Comparison of ENCODE assay signal across 10 cellular contexts in the genomic region with DNA sequence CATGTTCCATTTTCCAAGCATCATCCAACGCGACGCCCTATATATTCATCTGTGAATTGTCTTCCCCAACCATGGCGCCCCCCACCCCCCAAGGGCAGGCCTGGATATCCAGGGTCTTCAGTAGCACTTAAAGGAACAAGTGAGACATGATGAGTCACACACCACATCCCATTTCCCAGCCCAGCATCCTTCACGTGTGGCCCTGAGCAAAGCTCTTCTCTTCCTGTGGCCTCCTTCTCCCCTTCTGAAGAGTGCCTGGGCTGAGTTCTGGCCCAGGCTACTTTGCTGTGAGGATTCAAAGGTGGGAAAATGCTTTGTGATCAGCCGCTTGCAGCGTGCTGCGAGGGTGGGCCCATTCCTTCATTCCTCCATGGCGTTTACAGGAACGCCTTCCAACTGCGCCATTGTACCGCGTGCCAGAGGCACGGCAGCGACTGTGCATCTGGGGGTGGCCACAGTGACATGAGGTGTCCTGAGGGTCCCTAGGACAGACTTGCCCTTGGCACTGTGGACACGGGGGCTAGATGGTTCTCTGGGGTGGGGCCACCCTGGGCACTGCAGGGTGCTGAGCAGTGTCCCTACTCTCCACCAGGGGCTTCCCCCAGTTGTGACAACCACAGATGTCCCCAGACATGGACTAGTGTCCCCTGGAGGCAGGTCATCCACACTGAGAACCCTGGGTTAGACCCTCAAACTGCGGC. TPM values are rescaled to one million over a fixed set of nuclear protein-coding genes. Genes with fewer than 3 reads are reported as not detected.
DNase-seq lines count a peak whose midpoint lies in the region; ATAC-seq, FAIRE-seq and TF ChIP-seq lines count a peak whose summit lies in the region.
"Had no signal": no experiment of that assay in that cellular context is flagged by ENCODE, and none has a peak within 500 bp of the region (broad histone marks: within the 10 kb centered on the region; RNA-seq: fewer than 3 reads in every experiment).

No MANE protein-coding gene starts in this region.

- ATAC-seq in GM21717 (IDR thresholded peaks at IDR 0.05; ENCODE audit: unreplicated experiment) = no peak

- no peak for TF ChIP-seq POLR2A in GM12892 (IDR thresholded peaks at IDR 0.05; ENCODE audit: low read depth, low read length)

- peaks cover 9 to 42% (median 20%) of the 10 kb centered on the region in 11 experiments; a peak in 21 of 22 replicates for H3K36me3 ChIP-seq in BLaER1 treated with 17β-estradiol and CSF1 and Interleukin-3, amounts not matched to agents 10 nM and 100 nM
- H3K36me3 ChIP-seq in keratinocyte (ENCODE audit: control insufficient read depth in 2 of 2, extremely low read depth in 1 of 2, insufficient read depth in 2 of 2, low read length in 2 of 2) = peaks cover 11 to 13% of the 10 kb centered on the region in 2 experiments

- in situ Hi-C loops in KBM-7 (cut with MboI; ENCODE audit: low pct_unique_long_range_greater_than_20kb, low sequenced_read_pairs) = no loop called here

- H3K9me3 Mint-ChIP-seq in activated naive CD8-positive, alpha-beta T cell treated with anti-CD3 and anti-CD28 coated beads for 36 hours = no peaks in the 10 kb centered on the region

- H3K9me3 ChIP-seq in BLaER1 treated with 17β-estradiol and CSF1 and Interleukin-3, amounts not matched to agents 10 nM and 100 nM (replicated peaks in 1 of 11) = no peaks in the 10 kb centered on the region; a peak in 1 of 22 replicates
- H3K9me3 ChIP-seq in keratinocyte (ENCODE audit: control insufficient read depth, low read depth, low read length) = no peaks in the 10 kb centered on the region

- no peak overlapping the region for H2AFZ ChIP-seq in keratinocyte (ENCODE audit: control insufficient read depth, low read length)

- dilution Hi-C loops in keratinocyte (cut with MboI; ENCODE audit: extremely low pct_ligation_motif_present, low sequenced_read_pairs) = no loop called here

- no peak for FAIRE-seq in keratinocyte (lab: Jason Lieb, UNC)
- no peak for FAIRE-seq in GM12892 (lab: Jason Lieb, UNC)

- no peaks in the 10 kb centered on the region for H3K79me2 ChIP-seq in keratinocyte (ENCODE audit: control insufficient read depth, insufficient read depth, low read length)

- peak; percentile 34 to 36 for DNase-seq in HL-60 (ENCODE audit: low read depth in 1 of 2, low spot score in 1 of 2)
- DNase-seq in activated naive CD8-positive, alpha-beta T cell treated with anti-CD3 and anti-CD28 coated beads for 36 hours = peak; percentile 15
- no peak for DNase-seq in keratinocyte (ENCODE audit: low read depth, low spot score)
- no peak for DNase-seq in GM12892 (ENCODE audit: insufficient read length)
- DNase-seq in NCI-H1092 treated with DMSO at 0.1 percent for 48 hours (lab: John Stamatoyannopoulos, UW) = no peak
- DNase-seq in KBM-7 = no peak
- DNase-seq: anterior cingulate cortex had no signal

- H3K36me3 Mint-ChIP-seq in activated naive CD8-positive, alpha-beta T cell treated with anti-CD3 and anti-CD28 coated beads for 36 hours = peaks cover 2% of the 10 kb centered on the region

- H3K9me1 ChIP-seq in keratinocyte (ENCODE audit: control insufficient read depth, extremely low read depth, insufficient read depth, low read length) = peaks cover 2% of the 10 kb centered on the region

- H4K20me1 ChIP-seq in BLaER1 treated with 17β-estradiol and CSF1 and Interleukin-3, amounts not matched to agents 10 nM and 100 nM = peaks cover 0 to 36% (median 21%) of the 10 kb centered on the region in 11 experiments; a peak in 18 of 22 replicates
- no peaks in the 10 kb centered on the region for H4K20me1 ChIP-seq in keratinocyte (ENCODE audit: control insufficient read depth, extremely low read depth, insufficient read depth, low read length)

- H3K27me3 Mint-ChIP-seq in activated naive CD8-positive, alpha-beta T cell treated with anti-CD3 and anti-CD28 coated beads for 36 hours = no peaks in the 10 kb centered on the region

- no peak overlapping the region for H3K4me3 Mint-ChIP-seq in activated naive CD8-positive, alpha-beta T cell treated with anti-CD3 and anti-CD28 coated beads for 36 hours

- peak overlapping the region in 7 of 11 experiments; percentile 2 to 60 (median 37); a peak in 9 of 22 replicates for H3K9ac ChIP-seq in BLaER1 treated with 17β-estradiol and CSF1 and Interleukin-3, amounts not matched to agents 10 nM and 100 nM
- H3K9ac ChIP-seq in keratinocyte (ENCODE audit: control insufficient read depth, extremely low read depth, insufficient read depth, low read length) = no peak overlapping the region

- H3K27ac Mint-ChIP-seq in activated naive CD8-positive, alpha-beta T cell treated with anti-CD3 and anti-CD28 coated beads for 36 hours = peak overlapping the region; percentile 5

- no peak overlapping the region for H3K4me3 ChIP-seq in BLaER1 treated with 17β-estradiol and CSF1 and Interleukin-3, amounts not matched to agents 10 nM and 100 nM
- no peak overlapping the region for H3K4me3 ChIP-seq in HL-60 (replicated peaks; ENCODE audit: insufficient read depth, low read length)
- no peak overlapping the region for H3K4me3 ChIP-seq in keratinocyte (ENCODE audit: control insufficient read depth in 2 of 3, extremely low read depth in 1 of 3, insufficient read depth in 2 of 3, low read depth in 1 of 3, low read length in 3 of 3)

- H3K4me1 ChIP-seq in BLaER1 treated with 17β-estradiol and CSF1 and Interleukin-3, amounts not matched to agents 10 nM and 100 nM = peaks cover 37 to 75% (median 53%) of the 10 kb centered on the region in 10 experiments
- H3K4me1 ChIP-seq in keratinocyte (ENCODE audit: control insufficient read depth, extremely low read depth, insufficient read depth, low read length) = peaks cover 8% of the 10 kb centered on the region

- no peaks in the 10 kb centered on the region for H3K27me3 ChIP-seq in BLaER1 treated with 17β-estradiol and CSF1 and Interleukin-3, amounts not matched to agents 10 nM and 100 nM
- H3K27me3 ChIP-seq in HL-60 (ENCODE audit: insufficient read depth, poor library complexity, severe bottlenecking) (no peaks in the 10 kb centered on the region), keratinocyte (ENCODE audit: control insufficient read depth, extremely low read depth, insufficient read depth, low read length) (no peaks in the 10 kb centered on the region)

- TF ChIP-seq CTCF in HL-60 (IDR thresholded peaks at IDR 0.05; ENCODE audit: insufficient read depth, low read length) (no peak), keratinocyte (optimal IDR thresholded peaks at IDR 0.05 in 1 of 3, IDR thresholded peaks at IDR 0.05 in 1 of 3, conservative IDR thresholded peaks at IDR 0.05 in 1 of 3; ENCODE audit: extremely low read depth in 1 of 3, insufficient read depth in 2 of 3, low read length in 3 of 3) (no peak)

- peak overlapping the region in 9 of 11 experiments; percentile 19 to 92 (median 77); a peak in 16 of 22 replicates for H3K4me2 ChIP-seq in BLaER1 treated with 17β-estradiol and CSF1 and Interleukin-3, amounts not matched to agents 10 nM and 100 nM
- H3K4me2 ChIP-seq in keratinocyte (ENCODE audit: control insufficient read depth, extremely low read depth, insufficient read depth, low read depth, low read length) = peak overlapping the region; percentile 27

- H3K27ac ChIP-seq in BLaER1 treated with 17β-estradiol and CSF1 and Interleukin-3, amounts not matched to agents 10 nM and 100 nM = peak overlapping the region in 7 of 11 experiments; percentile 13 to 79 (median 52); a peak in 13 of 22 replicates
- H3K27ac ChIP-seq in HL-60 (replicated peaks) (no peak overlapping the region; the same call in 1 of the 2 replicates), keratinocyte (ENCODE audit: control insufficient read depth, insufficient read depth, low read length) (no peak overlapping the region)

- peaks cover 8% of the 10 kb centered on the region for H3K4me1 Mint-ChIP-seq in activated naive CD8-positive, alpha-beta T cell treated with anti-CD3 and anti-CD28 coated beads for 36 hours

RNA-seq across cellular contexts. Expression of a gene that starts 11.7 kb away (rescaled TPM):
- total RNA-seq in activated naive CD8-positive, alpha-beta T cell treated with anti-CD3 and anti-CD28 coated beads for 36 hours = not detected
- polyA plus RNA-seq in keratinocyte = 0.01 TPM in 1 of 3 replicates, not detected in the others
- not detected for polyA plus RNA-seq in keratinocyte (2011; ENCODE audit: low read depth)
- not detected in 2 replicates for polyA plus RNA-seq in keratinocyte (2011; cell fraction: cytosol; rRNA removed)
- polyA plus RNA-seq in keratinocyte (2011; cell fraction: nucleus; rRNA removed) = 0.03 TPM in 1 of 2 replicates, not detected in the other
- 0.03 and 0.25 TPM in 2 replicates for polyA plus RNA-seq in keratinocyte (2012; ENCODE audit: low replicate concordance)
- not detected in 3 replicates for polyA minus RNA-seq in keratinocyte
- polyA minus RNA-seq in keratinocyte (2011; cell fraction: cytosol; rRNA and poly(A)+ RNA removed) = not detected
- polyA minus RNA-seq in keratinocyte (2011; cell fraction: nucleus; rRNA and poly(A)+ RNA removed) = not detected in 2 replicates
- 0.51 TPM for polyA plus RNA-seq in GM12892 (2012; ENCODE audit: missing spikeins)
- total RNA-seq: T-helper 2 cell treated with Interferon-gamma antibody and Interleukin-4, amounts not matched to agents 100 ng/mL and 5 ng/mL, for 36 hours had no signal

RNA-seq across cellular contexts. Expression of a gene that starts 28.4 kb away (rescaled TPM):
- total RNA-seq in activated naive CD8-positive, alpha-beta T cell treated with anti-CD3 and anti-CD28 coated beads for 36 hours = under 1 TPM; 0.32 to 0.56 TPM
- 0.04 TPM in 1 of 3 replicates, not detected in the others for polyA plus RNA-seq in keratinocyte
- polyA plus RNA-seq in keratinocyte (2011; ENCODE audit: low read depth) = 0.50 TPM
- polyA plus RNA-seq in keratinocyte (2011; cell fraction: cytosol; rRNA removed) = not detected in 2 replicates
- polyA plus RNA-seq in keratinocyte (2011; cell fraction: nucleus; rRNA removed) = 0.19 and 0.27 TPM in 2 replicates
- polyA plus RNA-seq in keratinocyte (2012; ENCODE audit: low replicate concordance) = 0.06 TPM in 1 of 2 replicates, not detected in the other
- polyA minus RNA-seq in keratinocyte = not detected in 3 replicates
- not detected for polyA minus RNA-seq in keratinocyte (2011; cell fraction: cytosol; rRNA and poly(A)+ RNA removed)
- polyA minus RNA-seq in keratinocyte (2011; cell fraction: nucleus; rRNA and poly(A)+ RNA removed) = not detected in 2 replicates
- 0.32 TPM for polyA plus RNA-seq in GM12892 (2012; ENCODE audit: missing spikeins)
- total RNA-seq: T-helper 2 cell treated with Interferon-gamma antibody and Interleukin-4, amounts not matched to agents 100 ng/mL and 5 ng/mL, for 36 hours had no signal

RNA-seq across cellular contexts. Expression of a gene that starts 33.2 kb away (rescaled TPM):
- total RNA-seq in activated naive CD8-positive, alpha-beta T cell treated with anti-CD3 and anti-CD28 coated beads for 36 hours = under 1 TPM; 0.19 to 0.38 TPM
- polyA plus RNA-seq in keratinocyte = 1.2 to 3.5 TPM (median 1.3 TPM) in 3 replicates
- polyA plus RNA-seq in keratinocyte (2011; ENCODE audit: low read depth) = 0.51 TPM
- 1.2 and 1.5 TPM in 2 replicates for polyA plus RNA-seq in keratinocyte (2011; cell fraction: cytosol; rRNA removed)
- polyA plus RNA-seq in keratinocyte (2011; cell fraction: nucleus; rRNA removed) = 2.8 and 3.9 TPM in 2 replicates
- polyA plus RNA-seq in keratinocyte (2012; ENCODE audit: low replicate concordance) = 0.78 and 1.9 TPM in 2 replicates
- polyA minus RNA-seq in keratinocyte = 0.83 to 5.8 TPM (median 1.4 TPM) in 3 replicates
- polyA minus RNA-seq in keratinocyte (2011; cell fraction: cytosol; rRNA and poly(A)+ RNA removed) = 1.7 TPM
- polyA minus RNA-seq in keratinocyte (2011; cell fraction: nucleus; rRNA and poly(A)+ RNA removed) = 1.9 and 2.3 TPM in 2 replicates
- polyA plus RNA-seq in GM12892 (2012; ENCODE audit: missing spikeins) = 2.8 TPM

RNA-seq across cellular contexts. Expression of a gene that starts 34.5 kb away (rescaled TPM):
- total RNA-seq in activated naive CD8-positive, alpha-beta T cell treated with anti-CD3 and anti-CD28 coated beads for 36 hours = 10 to 100 TPM; 45.5 to 47.0 TPM
- 19.5 to 22.0 TPM (median 21.6 TPM) in 3 replicates for polyA plus RNA-seq in keratinocyte
- polyA plus RNA-seq in keratinocyte (2011; ENCODE audit: low read depth) = 19.5 TPM
- polyA plus RNA-seq in keratinocyte (2011; cell fraction: cytosol; rRNA removed) = 10.0 and 22.2 TPM in 2 replicates
- 21.4 and 30.6 TPM in 2 replicates for polyA plus RNA-seq in keratinocyte (2011; cell fraction: nucleus; rRNA removed)
- polyA plus RNA-seq in keratinocyte (2012; ENCODE audit: low replicate concordance) = 6.9 and 42.1 TPM in 2 replicates
- polyA minus RNA-seq in keratinocyte = 10.4 to 18.6 TPM (median 10.5 TPM) in 3 replicates
- polyA minus RNA-seq in keratinocyte (2011; cell fraction: cytosol; rRNA and poly(A)+ RNA removed) = 24.7 TPM
- 8.8 and 11.4 TPM in 2 replicates for polyA minus RNA-seq in keratinocyte (2011; cell fraction: nucleus; rRNA and poly(A)+ RNA removed)
- 15.9 TPM for polyA plus RNA-seq in GM12892 (2012; ENCODE audit: missing spikeins)

RNA-seq across cellular contexts. Expression of a gene that starts 49.0 kb away (rescaled TPM):
- 10 to 100 TPM; 37.0 to 37.8 TPM for total RNA-seq in activated naive CD8-positive, alpha-beta T cell treated with anti-CD3 and anti-CD28 coated beads for 36 hours
- 36.4 to 63.1 TPM (median 48.2 TPM) in 3 replicates for polyA plus RNA-seq in keratinocyte
- 48.9 TPM for polyA plus RNA-seq in keratinocyte (2011; ENCODE audit: low read depth)
- 36.7 and 82.9 TPM in 2 replicates for polyA plus RNA-seq in keratinocyte (2011; cell fraction: cytosol; rRNA removed)
- 38.6 and 44.6 TPM in 2 replicates for polyA plus RNA-seq in keratinocyte (2011; cell fraction: nucleus; rRNA removed)
- 75.6 and 83.5 TPM in 2 replicates for polyA plus RNA-seq in keratinocyte (2012; ENCODE audit: low replicate concordance)
- 30.9 to 48.0 TPM (median 47.7 TPM) in 3 replicates for polyA minus RNA-seq in keratinocyte
- 82.1 TPM for polyA minus RNA-seq in keratinocyte (2011; cell fraction: cytosol; rRNA and poly(A)+ RNA removed)
- polyA minus RNA-seq in keratinocyte (2011; cell fraction: nucleus; rRNA and poly(A)+ RNA removed) = 18.5 and 24.9 TPM in 2 replicates
- 16.7 TPM for polyA plus RNA-seq in GM12892 (2012; ENCODE audit: missing spikeins)

Comparison
In these comparisons a context has a peak if more than half of its experiments do, and no peak if none do; other contexts are left out.
1. H3K27ac ChIP-seq: peak in BLaER1 treated with 17β-estradiol and CSF1 and Interleukin-3, amounts not matched to agents 10 nM and 100 nM (7 of 11); none in HL-60 (single experiment) and keratinocyte (single experiment).
2. DNase-seq: peak in HL-60 (2 of 2) and activated naive CD8-positive, alpha-beta T cell treated with anti-CD3 and anti-CD28 coated beads for 36 hours (single experiment); none in keratinocyte (single experiment), GM12892 (single experiment), NCI-H1092 treated with DMSO at 0.1 percent for 48 hours (single experiment) and KBM-7 (single experiment).